Comparison of ENCODE assay signal across 32 cellular contexts in genomic region chr10:108523016-108523415, GRCh38.
"Had no signal": no experiment of that assay in that cellular context is flagged by ENCODE, and none has a peak within 500 bp of the region (broad histone marks: within the 10 kb centered on the region; RNA-seq: fewer than 3 reads in every experiment).

No MANE protein-coding gene starts in this region.

- H3K36me3 Mint-ChIP-seq: mesothelial cell of epicardium; natural killer cell treated with Interleukin-12 subunit alpha and Interleukin-12 subunit beta and Interleukin-15 and Interleukin-18, amount 100 ng/mL, for 72 hours had no signal

- H3K4me2 ChIP-seq: smooth muscle cell had no signal

- ATAC-seq: effector memory CD8-positive, alpha-beta T cell; heart right ventricle; left lobe of liver; mucosa of descending colon; natural killer cell treated with Interleukin-12 subunit alpha and Interleukin-12 subunit beta and Interleukin-15 and Interleukin-18, amount 100 ng/mL, for 72 hours; sciatic nerve; stimulated activated naive CD8-positive, alpha-beta T cell treated with anti-CD3 and anti-CD28 coated beads, Interleukin-15, amount 100 ng/mL, for 72 hours; upper lobe of right lung had no signal

- H3K4me3 Mint-ChIP-seq: effector memory CD8-positive, alpha-beta T cell; mesothelial cell of epicardium; naive B cell; natural killer cell treated with Interleukin-12 subunit alpha and Interleukin-12 subunit beta and Interleukin-15 and Interleukin-18, amount 100 ng/mL, for 72 hours; neural crest cell; stimulated activated naive CD8-positive, alpha-beta T cell treated with anti-CD3 and anti-CD28 coated beads, Interleukin-15, amount 100 ng/mL, for 72 hours had no signal

- H3K9me3 Mint-ChIP-seq: neural crest cell had no signal

- H3K27me3 ChIP-seq: esophagus squamous epithelium, heart right ventricle, neutrophil, pancreas, right atrium auricular region, suprapubic skin, transverse colon, upper lobe of right lung, uterus had no signal

- H3K36me3 ChIP-seq: esophagus squamous epithelium, heart right ventricle, neutrophil, pancreas, right atrium auricular region, suprapubic skin, transverse colon, upper lobe of right lung, uterus had no signal

- DNase-seq: cortex of kidney; effector memory CD8-positive, alpha-beta T cell; erythroblast; esophagus squamous epithelium; foreskin melanocyte; glutamatergic neuron; heart right ventricle; hippocampal formation; islet precursor cell; mesenchymal stem cell; mucosa of descending colon; naive B cell; pancreas; stimulated activated CD4-positive, alpha-beta T cell treated with anti-CD3 and anti-CD28 coated beads, Interleukin-12 subunit alpha, Interleukin-12 subunit beta, amount 100 ng/mL, for 4 hours; stimulated activated CD4-positive, alpha-beta T cell treated with anti-CD3 and anti-CD28 coated beads, Interleukin-1b, Interleukin-23, amount 100 ng/mL, for 48 hours; stimulated activated CD4-positive, alpha-beta T cell treated with anti-CD3 and anti-CD28 coated beads, Interleukin-4, amount 100 ng/mL, for 1 hour; stimulated activated CD8-positive, alpha-beta memory T cell treated with anti-CD3 and anti-CD28 coated beads, Interleukin-4, amount 100 ng/mL, for 48 hours; stimulated activated naive CD4-positive, alpha-beta T cell; stimulated activated naive CD8-positive, alpha-beta T cell treated with anti-CD3 and anti-CD28 coated beads, Interleukin-15, amount 100 ng/mL, for 72 hours; transverse colon; upper lobe of right lung; uterus had no signal

- H3K27ac ChIP-seq: esophagus squamous epithelium, heart right ventricle, neutrophil, right atrium auricular region, suprapubic skin, transverse colon, upper lobe of right lung, uterus had no signal

- H3K4me1 Mint-ChIP-seq: naive B cell; neural crest cell; stimulated activated naive CD8-positive, alpha-beta T cell treated with anti-CD3 and anti-CD28 coated beads, Interleukin-15, amount 100 ng/mL, for 72 hours had no signal

- H3K4me1 ChIP-seq: esophagus squamous epithelium, heart right ventricle, pancreas, right atrium auricular region, suprapubic skin, transverse colon, upper lobe of right lung, uterus had no signal

- H3K4me3 ChIP-seq: esophagus squamous epithelium, heart right ventricle, mucosa of descending colon, pancreas, right atrium auricular region, smooth muscle cell, suprapubic skin, transverse colon, upper lobe of right lung, uterus had no signal

- H3K27ac Mint-ChIP-seq: effector memory CD8-positive, alpha-beta T cell; mesothelial cell of epicardium; naive B cell; natural killer cell treated with Interleukin-12 subunit alpha and Interleukin-12 subunit beta and Interleukin-15 and Interleukin-18, amount 100 ng/mL, for 72 hours; progenitor cell of endocrine pancreas; stimulated activated naive CD8-positive, alpha-beta T cell treated with anti-CD3 and anti-CD28 coated beads, Interleukin-15, amount 100 ng/mL, for 72 hours had no signal

- H3K27me3 Mint-ChIP-seq: effector memory CD8-positive, alpha-beta T cell; natural killer cell treated with Interleukin-12 subunit alpha and Interleukin-12 subunit beta and Interleukin-15 and Interleukin-18, amount 100 ng/mL, for 72 hours; stimulated activated naive CD8-positive, alpha-beta T cell treated with anti-CD3 and anti-CD28 coated beads, Interleukin-15, amount 100 ng/mL, for 72 hours had no signal
